Comparison of ENCODE assay signal across 8 cellular contexts in genomic region chr20:62887147-62887859, GRCh38. TPM values are rescaled to one million over a fixed set of nuclear protein-coding genes. Genes with fewer than 3 reads are reported as not detected.
DNase-seq lines count a peak whose midpoint lies in the region; ATAC-seq and TF ChIP-seq lines count a peak whose summit lies in the region.

No MANE protein-coding gene starts in this region.

- no peak for TF ChIP-seq EP300 in upper lobe of left lung (IDR thresholded peaks at IDR 0.05)

- H3K27me3 ChIP-seq in CD4-positive, CD25-positive, alpha-beta regulatory T cell (ENCODE audit: control insufficient read depth, insufficient read depth, low read length) = no peaks in the 10 kb centered on the region
- H3K27me3 ChIP-seq in heart left ventricle = no peaks in the 10 kb centered on the region
- no peaks in the 10 kb centered on the region for H3K27me3 ChIP-seq in upper lobe of left lung

- H3K4me3 Mint-ChIP-seq in CD4-positive, CD25-positive, alpha-beta regulatory T cell = peak overlapping the region in 1 of 4 donors; percentile 58
- H3K4me3 Mint-ChIP-seq in activated CD4-positive, alpha-beta memory T cell treated with anti-CD3 and anti-CD28 coated beads, Interleukin-2, amount 10 ng/mL, durations not matched to agents 7 days and 5 days = no peak overlapping the region

- TF ChIP-seq CTCF in heart left ventricle (IDR thresholded peaks at IDR 0.05) (no peak), upper lobe of left lung (IDR thresholded peaks at IDR 0.05) (no peak)

- peaks cover 56% of the 10 kb centered on the region for H3K36me3 ChIP-seq in CD4-positive, CD25-positive, alpha-beta regulatory T cell (ENCODE audit: control insufficient read depth, insufficient read depth, low read length)
- H3K36me3 ChIP-seq in heart left ventricle (peaks cover 10 to 73% (median 61%) of the 10 kb centered on the region in 9 donors), upper lobe of left lung (peaks cover 39 to 69% (median 52%) of the 10 kb centered on the region in 4 donors)

- no peak overlapping the region for H3K27ac ChIP-seq in CD4-positive, CD25-positive, alpha-beta regulatory T cell (ENCODE audit: insufficient read depth, low read length, poor library complexity, severe bottlenecking)
- H3K27ac ChIP-seq in heart left ventricle = peak overlapping the region in 3 of 12 donors; percentile 13 to 74 (median 28)
- no peak overlapping the region for H3K27ac ChIP-seq in upper lobe of left lung

- peaks cover 4% of the 10 kb centered on the region for H3K27me3 Mint-ChIP-seq in CD4-positive, CD25-positive, alpha-beta regulatory T cell
- H3K27me3 Mint-ChIP-seq in activated CD4-positive, alpha-beta memory T cell treated with anti-CD3 and anti-CD28 coated beads, Interleukin-2, amount 10 ng/mL, durations not matched to agents 7 days and 5 days = no peaks in the 10 kb centered on the region

- TF ChIP-seq POLR2A in heart left ventricle (IDR thresholded peaks at IDR 0.05) (no peak), upper lobe of left lung (IDR thresholded peaks at IDR 0.05) (no peak)

- H3K36me3 Mint-ChIP-seq in CD4-positive, CD25-positive, alpha-beta regulatory T cell = peaks cover 28% of the 10 kb centered on the region
- H3K36me3 Mint-ChIP-seq in activated CD4-positive, alpha-beta memory T cell treated with anti-CD3 and anti-CD28 coated beads, Interleukin-2, amount 10 ng/mL, durations not matched to agents 7 days and 5 days (ENCODE audit: low read depth) = peaks cover 58% of the 10 kb centered on the region

- DNase-seq in CD4-positive, CD25-positive, alpha-beta regulatory T cell = peak in 2 of 3 donors; percentile 30 to 34
- DNase-seq in NCI-H1105 (lab: John Stamatoyannopoulos, UW) = peak; percentile 59
- DNase-seq in activated CD4-positive, alpha-beta memory T cell treated with anti-CD3 and anti-CD28 coated beads, Interleukin-2, amount 10 ng/mL, durations not matched to agents 7 days and 5 days = peak; percentile 42
- peak in 3 of 5 donors; percentile 63 to 82 (median 73) for DNase-seq in heart left ventricle
- peak in 1 of 2 donors; percentile 63 for DNase-seq in upper lobe of left lung
- DNase-seq in NCI-H524 treated with DMSO at 0.1 percent for 48 hours (lab: John Stamatoyannopoulos, UW) = no peak

- peaks cover 0 to 22% (median 11%) of the 10 kb centered on the region in 4 donors for H3K4me1 Mint-ChIP-seq in CD4-positive, CD25-positive, alpha-beta regulatory T cell
- peaks cover 26% of the 10 kb centered on the region for H3K4me1 Mint-ChIP-seq in activated CD4-positive, alpha-beta memory T cell treated with anti-CD3 and anti-CD28 coated beads, Interleukin-2, amount 10 ng/mL, durations not matched to agents 7 days and 5 days

- H3K4me3 ChIP-seq in CD4-positive, CD25-positive, alpha-beta regulatory T cell (ENCODE audit: low read depth, low read length) = no peak overlapping the region
- H3K4me3 ChIP-seq in heart left ventricle (no peak overlapping the region), upper lobe of left lung (no peak overlapping the region)

- peaks cover 3% of the 10 kb centered on the region for H3K4me1 ChIP-seq in CD4-positive, CD25-positive, alpha-beta regulatory T cell (ENCODE audit: control insufficient read depth, insufficient read depth, low read length, poor library complexity, severe bottlenecking)
- H3K4me1 ChIP-seq in heart left ventricle = peaks cover 0 to 11% (median 2%) of the 10 kb centered on the region in 12 donors
- no peaks in the 10 kb centered on the region for H3K4me1 ChIP-seq in upper lobe of left lung

- peak; percentile 23 to 35 for ATAC-seq in CD4-positive, CD25-positive, alpha-beta regulatory T cell (ENCODE audit: low read depth in 2 of 2)
- ATAC-seq in heart left ventricle (peak; percentile 72 to 84 (median 80)), upper lobe of left lung (ENCODE audit: low FRiP score in 2 of 2) (peak; percentile 22 to 58), GM18520 (IDR thresholded peaks at IDR 0.05; ENCODE audit: unreplicated experiment) (no peak), HG03469 (IDR thresholded peaks at IDR 0.05; ENCODE audit: unreplicated experiment) (no peak)

- no peaks in the 10 kb centered on the region for H3K9me3 Mint-ChIP-seq in CD4-positive, CD25-positive, alpha-beta regulatory T cell
- H3K9me3 Mint-ChIP-seq in activated CD4-positive, alpha-beta memory T cell treated with anti-CD3 and anti-CD28 coated beads, Interleukin-2, amount 10 ng/mL, durations not matched to agents 7 days and 5 days = no peaks in the 10 kb centered on the region

- peak overlapping the region in 1 of 3 donors; percentile 58 for H3K27ac Mint-ChIP-seq in CD4-positive, CD25-positive, alpha-beta regulatory T cell
- H3K27ac Mint-ChIP-seq in activated CD4-positive, alpha-beta memory T cell treated with anti-CD3 and anti-CD28 coated beads, Interleukin-2, amount 10 ng/mL, durations not matched to agents 7 days and 5 days = peak overlapping the region; percentile 47

- 45 to 49% (median 47%) methylated on average over 12 to 13 of the region's 13 CpGs for WGBS in heart left ventricle, 4 donors
- 46 to 47% methylated on average over 3 to 13 of the region's 13 CpGs for WGBS in upper lobe of left lung, 2 donors

- intact Hi-C loops in heart left ventricle (cut with DNase I) = no loop called here

- H3K9me3 ChIP-seq in CD4-positive, CD25-positive, alpha-beta regulatory T cell (ENCODE audit: control insufficient read depth in 2 of 2, low read length in 2 of 2) = no peaks in the 10 kb centered on the region
- H3K9me3 ChIP-seq in heart left ventricle (no peaks in the 10 kb centered on the region), upper lobe of left lung (no peaks in the 10 kb centered on the region)

- CTCF ChIA-PET in activated CD4-positive, alpha-beta memory T cell treated with anti-CD3 and anti-CD28 coated beads, Interleukin-2, amount 10 ng/mL, durations not matched to agents 7 days and 5 days (lab: Charles Lee) = interaction anchor here (1.5 kb wide), 1 partner anchor 14 kb away, joined by 6 read pairs; no protein-coding TSS in a partner anchor

- POLR2A ChIA-PET in activated CD4-positive, alpha-beta memory T cell treated with anti-CD3 and anti-CD28 coated beads, Interleukin-2, amount 10 ng/mL, durations not matched to agents 7 days and 5 days (lab: Charles Lee) = interaction anchor here (2.5 kb wide), 1 partner anchor 11 kb away, joined by 13 read pairs; no protein-coding TSS in a partner anchor

RNA-seq across cellular contexts. Expression of gene TCFL5, which starts 25.7 kb away (rescaled TPM):
- total RNA-seq in CD4-positive, CD25-positive, alpha-beta regulatory T cell = 3.8 TPM
- 1 to 10 TPM in 2 of 4 donors, under 1 TPM in 2; 0.53 to 1.2 (median 1.1) TPM for polyA plus RNA-seq in CD4-positive, CD25-positive, alpha-beta regulatory T cell
- 1 to 10 TPM; 6.0 to 6.2 TPM for total RNA-seq in activated CD4-positive, alpha-beta memory T cell treated with anti-CD3 and anti-CD28 coated beads, Interleukin-2, amount 10 ng/mL, durations not matched to agents 7 days and 5 days
- total RNA-seq in heart left ventricle (1 to 10 TPM; 4.5 to 8.2 (median 6.1) TPM), upper lobe of left lung (1 to 10 TPM; 2.1 to 9.6 (median 7.1) TPM)
- polyA plus RNA-seq in heart left ventricle = 1 to 10 TPM; 2.5 to 3.7 TPM

RNA-seq across cellular contexts. Expression of gene DIDO1, which starts 39.0 kb away (rescaled TPM):
- total RNA-seq in CD4-positive, CD25-positive, alpha-beta regulatory T cell = 80.8 TPM
- polyA plus RNA-seq in CD4-positive, CD25-positive, alpha-beta regulatory T cell = 10 to 100 TPM; 30.9 to 47.8 (median 38.2) TPM
- total RNA-seq in activated CD4-positive, alpha-beta memory T cell treated with anti-CD3 and anti-CD28 coated beads, Interleukin-2, amount 10 ng/mL, durations not matched to agents 7 days and 5 days = 10 to 100 TPM; 62.2 to 66.2 TPM
- total RNA-seq in heart left ventricle (10 to 100 TPM; 27.5 to 46.2 (median 38.9) TPM), upper lobe of left lung (100 to 1,000 TPM in 1 of 6 donors, 10 to 100 TPM in 5; 51.6 to 109 (median 58.9) TPM)
- 10 to 100 TPM; 16.5 to 20.1 TPM for polyA plus RNA-seq in heart left ventricle

RNA-seq across cellular contexts. Expression of gene GID8, which starts 50.6 kb away (rescaled TPM):
- total RNA-seq in CD4-positive, CD25-positive, alpha-beta regulatory T cell = 31.9 TPM
- 10 to 100 TPM; 15.5 to 19.9 (median 17.0) TPM for polyA plus RNA-seq in CD4-positive, CD25-positive, alpha-beta regulatory T cell
- 10 to 100 TPM; 31.9 to 32.8 TPM for total RNA-seq in activated CD4-positive, alpha-beta memory T cell treated with anti-CD3 and anti-CD28 coated beads, Interleukin-2, amount 10 ng/mL, durations not matched to agents 7 days and 5 days
- total RNA-seq in heart left ventricle (10 to 100 TPM; 14.7 to 22.2 (median 16.3) TPM), upper lobe of left lung (10 to 100 TPM; 18.6 to 33.2 (median 26.3) TPM)
- polyA plus RNA-seq in heart left ventricle = 10 to 100 TPM in 1 of 2 donors, 1 to 10 TPM in 1; 6.2 to 15.8 TPM

Comparison
In these comparisons a context has a peak if more than half of its experiments do, and no peak if none do; other contexts are left out.
1. ATAC-seq: peak in CD4-positive, CD25-positive, alpha-beta regulatory T cell (2 of 2), heart left ventricle (4 of 4) and upper lobe of left lung (2 of 2); none in GM18520 (single experiment) and HG03469 (single experiment).